In genomic region chr10:109341986-109342385, GRCh38 we compare ENCODE assay signal across 8 cellular contexts.
"Had no signal": no experiment of that assay in that cellular context is flagged by ENCODE, and none has a peak within 500 bp of the region (broad histone marks: within the 10 kb centered on the region; RNA-seq: fewer than 3 reads in every experiment).

No MANE protein-coding gene starts in this region.

- DNase-seq: GDM1, GF-D8 had no signal

- H3K4me3 ChIP-seq: GM12878 had no signal

- FAIRE-seq: G401.6, GM12878, GM12891, GM12892, GM18507, GM19239 had no signal

- ATAC-seq: GM12878 had no signal
